Comparison of ENCODE assay signal across 8 cellular contexts in the genomic region with DNA sequence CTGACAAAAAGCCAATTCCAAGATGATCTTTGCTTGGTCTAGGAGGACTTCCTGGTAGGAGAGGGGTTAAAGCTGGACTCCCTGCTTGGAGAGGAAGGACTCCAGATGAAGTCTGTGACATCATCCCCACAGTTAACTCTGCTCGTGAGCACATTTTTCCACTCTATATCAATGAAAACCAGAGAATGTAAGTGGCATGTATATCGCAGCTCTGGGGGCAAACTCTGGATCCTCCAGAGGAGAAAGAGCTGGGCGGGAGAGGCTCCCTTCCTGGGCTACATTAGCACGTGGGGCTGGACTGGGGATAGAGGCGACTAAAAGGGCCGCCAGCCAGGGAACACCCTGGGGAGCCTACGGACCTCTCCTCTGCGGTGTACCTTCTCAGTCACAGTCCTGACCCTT. TPM values are rescaled to one million over a fixed set of nuclear protein-coding genes. Genes with fewer than 3 reads are reported as not detected.
DNase-seq lines count a peak whose midpoint lies in the region; TF ChIP-seq lines count a peak whose summit lies in the region.

No MANE protein-coding gene starts in this region.

- H3K27ac ChIP-seq in subcutaneous abdominal adipose tissue (ENCODE audit: low read depth, low read length), result peak overlapping the region; percentile 33
- H3K27ac ChIP-seq in SJCRH30, result no peak overlapping the region

- H3K27me3 ChIP-seq in H7 (ENCODE audit: control insufficient read depth, insufficient read depth, low read length) (no peaks in the 10 kb centered on the region), subcutaneous abdominal adipose tissue (ENCODE audit: control insufficient read depth in 5 of 5, insufficient read depth in 4 of 5, low read length in 5 of 5) (no peaks in the 10 kb centered on the region), SJCRH30 (no peaks in the 10 kb centered on the region)

- no peak for TF ChIP-seq CTCF in GM12875 (IDR thresholded peaks at IDR 0.05; ENCODE audit: borderline replicate concordance, insufficient read depth, low read depth, low read length)

- peak overlapping the region; percentile 28 for H3K4me3 ChIP-seq in GM12875 (ENCODE audit: low read depth, low read length)
- no peak overlapping the region for H3K4me3 ChIP-seq in H7 (ENCODE audit: insufficient read depth, low read depth, low read length)
- H3K4me3 ChIP-seq in subcutaneous abdominal adipose tissue (ENCODE audit: low read depth in 1 of 5, low read length in 5 of 5), result peak overlapping the region; percentile 41 to 71 (median 61)
- H3K4me3 ChIP-seq in SJCRH30, result no peak overlapping the region

- H3K36me3 ChIP-seq in H7 (replicated peaks; ENCODE audit: control insufficient read depth, insufficient read depth, low read length), result no peaks in the 10 kb centered on the region
- H3K36me3 ChIP-seq in subcutaneous abdominal adipose tissue (ENCODE audit: control insufficient read depth in 5 of 5, insufficient read depth in 5 of 5, low read length in 5 of 5), result peaks cover 0 to 2% (median 0%) of the 10 kb centered on the region in 5 donors
- no peaks in the 10 kb centered on the region for H3K36me3 ChIP-seq in SJCRH30

- H3K4me1 ChIP-seq in subcutaneous abdominal adipose tissue (ENCODE audit: control insufficient read depth in 5 of 5, insufficient read depth in 5 of 5, low read length in 5 of 5) (peaks cover 34 to 74% (median 73%) of the 10 kb centered on the region in 5 donors), SJCRH30 (peaks cover 18% of the 10 kb centered on the region)

- DNase-seq in H7 (peak; percentile 31), RPMI7951 (ENCODE audit: low read depth) (peak; percentile 63), fibroblast of peridontal ligament (ENCODE audit: extremely low read depth) (peak; percentile 79), NCI-H345 treated with DMSO at 0.1 percent for 48 hours (lab: John Stamatoyannopoulos, UW; ENCODE audit: unreplicated experiment) (no peak), SJCRH30 (no peak)
- no peak for DNase-seq in stimulated activated CD4-positive, alpha-beta T cell treated with anti-CD3 and anti-CD28 coated beads, Interleukin-4, amount 100 ng/mL, for 4 hours

- H3K9me3 ChIP-seq in subcutaneous abdominal adipose tissue (ENCODE audit: control insufficient read depth in 5 of 5, low read length in 5 of 5) (no peaks in the 10 kb centered on the region), SJCRH30 (replicated peaks) (no peaks in the 10 kb centered on the region)

- H3K9ac ChIP-seq in subcutaneous abdominal adipose tissue (ENCODE audit: low read length in 5 of 5), result peak overlapping the region in 3 of 5 donors; percentile 55 to 72 (median 68)

RNA-seq across cellular contexts. Expression of a gene that starts 34.1 kb away (rescaled TPM):
- 0.03 and 0.63 TPM in 2 replicates for total RNA-seq in H7 (2014; rRNA removed; shearing (Covaris generic))
- 4.6 and 14.2 TPM in 2 replicates for total RNA-seq in RPMI7951 (2014; rRNA removed; shearing (Covaris generic))
- total RNA-seq in SJCRH30 (2014; rRNA removed; shearing (Covaris generic)), result 0.13 and 0.18 TPM in 2 replicates

RNA-seq across cellular contexts. Expression of a gene that starts 47.2 kb away (rescaled TPM):
- 23.1 and 25.1 TPM in 2 replicates for total RNA-seq in H7 (2014; rRNA removed; shearing (Covaris generic))
- 67.5 and 69.9 TPM in 2 replicates for total RNA-seq in RPMI7951 (2014; rRNA removed; shearing (Covaris generic))
- 14.1 and 17.2 TPM in 2 replicates for total RNA-seq in SJCRH30 (2014; rRNA removed; shearing (Covaris generic))

RNA-seq across cellular contexts. Expression of a gene that starts 59.1 kb away (rescaled TPM):
- 37.0 and 53.6 TPM in 2 replicates for total RNA-seq in H7 (2014; rRNA removed; shearing (Covaris generic))
- total RNA-seq in RPMI7951 (2014; rRNA removed; shearing (Covaris generic)), result 12.1 and 16.3 TPM in 2 replicates
- 14.4 and 14.6 TPM in 2 replicates for total RNA-seq in SJCRH30 (2014; rRNA removed; shearing (Covaris generic))

Comparison
In these comparisons a context has a peak if more than half of its experiments do, and no peak if none do; other contexts are left out.
1. H3K4me3 ChIP-seq: peak in GM12875 (single experiment) and subcutaneous abdominal adipose tissue (5 of 5); none in H7 (single experiment) and SJCRH30 (single experiment).
2. DNase-seq: peak in H7 (single experiment), RPMI7951 (single experiment) and fibroblast of peridontal ligament (single experiment); none in NCI-H345 treated with DMSO at 0.1 percent for 48 hours (single experiment), SJCRH30 (0 of 2) and stimulated activated CD4-positive, alpha-beta T cell treated with anti-CD3 and anti-CD28 coated beads, Interleukin-4, amount 100 ng/mL, for 4 hours (0 of 2).